ENCODE assay signal across 28 cellular contexts in genomic region chr7:130674456-130674855, GRCh38. TPM values are rescaled to one million over a fixed set of nuclear protein-coding genes. Genes with fewer than 3 reads are reported as not detected.
DNase-seq lines count a peak whose midpoint lies in the region; ATAC-seq, FAIRE-seq and TF ChIP-seq lines count a peak whose summit lies in the region.
"Had no signal": no experiment of that assay in that cellular context is flagged by ENCODE, and none has a peak within 500 bp of the region (broad histone marks: within the 10 kb centered on the region; RNA-seq: fewer than 3 reads in every experiment).

No MANE protein-coding gene starts in this region.

- H3K4me2 ChIP-seq in K562 (ENCODE audit: insufficient read depth, low read length), result no peak overlapping the region
- H3K4me2 ChIP-seq: BLaER1 had no signal

- H3K4me3 ChIP-seq in HEK293 (ENCODE audit: low read depth, low read length) (no peak overlapping the region), K562 (no peak overlapping the region)
- H3K4me3 ChIP-seq: BLaER1, GM12878 had no signal

- in situ Hi-C loops in K562 (cut with MboI), result no loop called here

- no peak for DNase-seq in K562 (ENCODE audit: extremely low read depth in 1 of 4, low spot score in 3 of 4)
- no peak for DNase-seq in cerebellar cortex (ENCODE audit: low spot score)
- no peak for DNase-seq in GOT3 (lab: John Stamatoyannopoulos, UW)
- DNase-seq: 8988T; ACHN; BE2C; C1 segment of cervical spinal cord; CD4-positive, alpha-beta memory T cell; CD4-positive, CD25-positive, alpha-beta regulatory T cell; CD8-positive, alpha-beta memory T cell; COR-L47; DMS 273 treated with DMSO at 0.1 percent for 48 hours; DMS153; DMS53; DMS79; DND-41; EL; GDM1 had no signal

- 3% methylated on average over 2 of the region's 2 CpGs for WGBS in K562 (ENCODE audit: insufficient coverage, low coverage, missing lambda C conversion rate)

- H2AFZ ChIP-seq in K562 (ENCODE audit: low read depth, low read length), result no peak overlapping the region

- no peak overlapping the region for H3K27ac ChIP-seq in HEK293 (ENCODE audit: extremely low read depth, low read depth, low read length)
- H3K27ac ChIP-seq in K562 (ENCODE audit: extremely low read depth, low read depth, low read length), result no peak overlapping the region
- H3K27ac ChIP-seq: BLaER1 had no signal

- H3K36me3 ChIP-seq in HEK293 (ENCODE audit: control insufficient read depth in 2 of 2, insufficient read depth in 1 of 2, low read length in 2 of 2) (no peaks in the 10 kb centered on the region), K562 (ENCODE audit: control insufficient read depth, insufficient read depth, low read length) (no peaks in the 10 kb centered on the region)
- H3K36me3 ChIP-seq: BE2C, BLaER1 had no signal

- H3K9me3 ChIP-seq in HEK293 (ENCODE audit: control insufficient read depth, insufficient read depth, low read depth, low read length), result no peaks in the 10 kb centered on the region
- H3K9me3 ChIP-seq in K562 (replicated peaks; ENCODE audit: control insufficient read depth, insufficient read depth, low read depth, low read length), result no peaks in the 10 kb centered on the region
- H3K9me3 ChIP-seq: BE2C, BLaER1 had no signal

- no peak for FAIRE-seq in K562 (lab: Jason Lieb, UNC)
- FAIRE-seq: GM12878, GM12892, GM18507 had no signal

- no peak for TF ChIP-seq EP300 in K562 (IDR thresholded peaks at IDR 0.05; ENCODE audit: low read length)

- ATAC-seq in K562, result no peak
- ATAC-seq: GM12878 had no signal

- no peak for TF ChIP-seq POLR2A in K562 (conservative IDR thresholded peaks at IDR 0.05)

- H3K9me1 ChIP-seq in K562 (ENCODE audit: control insufficient read depth, insufficient read depth, low read length), result no peaks in the 10 kb centered on the region

- no peaks in the 10 kb centered on the region for H3K79me2 ChIP-seq in K562 (ENCODE audit: control insufficient read depth, insufficient read depth, low read length)

- TF ChIP-seq RAD21 in K562 (CRISPR knock-in tag; conservative IDR thresholded peaks at IDR 0.05 in 1 of 2, IDR thresholded peaks at IDR 0.05 in 1 of 2), result no peak

- intact Hi-C loops in K562 (cut with micrococcal nuclease), result no loop called here

- TF ChIP-seq CTCF in HEK293 (tag by site-specific recombination; IDR thresholded peaks at IDR 0.05), result no peak
- TF ChIP-seq CTCF in K562 (IDR thresholded peaks at IDR 0.05 in 2 of 3, conservative IDR thresholded peaks at IDR 0.05 in 1 of 3; ENCODE audit: insufficient read depth in 2 of 3, low read depth in 1 of 3, low read length in 3 of 3), result no peak

- no peaks in the 10 kb centered on the region for H3K4me1 ChIP-seq in HEK293 (ENCODE audit: control insufficient read depth, insufficient read depth, low read length)
- peaks cover 0 to 2% of the 10 kb centered on the region in 2 experiments; a peak in 2 of 5 replicates for H3K4me1 ChIP-seq in K562 (replicated peaks in 1 of 2; ENCODE audit: control insufficient read depth in 2 of 2, insufficient read depth in 2 of 2, low read length in 2 of 2)
- H3K4me1 ChIP-seq: BE2C had no signal

- BruUV-seq in K562 (replicated peaks; lab: Mats Ljungman, UMichigan), result no TSS peak

- POLR2A ChIA-PET in HEK293 (lab: Yijun Ruan, JAX) (no interaction called here), K562 (lab: Yijun Ruan, JAX) (interaction anchor here (1.0 kb wide), 1 partner anchor 12 kb away, joined by 3 read pairs; no protein-coding TSS in a partner anchor)

- peaks cover 7 to 13% of the 10 kb centered on the region in 2 experiments; a peak in 3 of 5 replicates for H3K27me3 ChIP-seq in K562 (ENCODE audit: control insufficient read depth in 2 of 2, insufficient read depth in 2 of 2, low read length in 2 of 2)
- H3K27me3 ChIP-seq: BLaER1 had no signal

- H3K9ac ChIP-seq in K562 (ENCODE audit: insufficient read depth in 1 of 2, low read depth in 2 of 2, low read length in 2 of 2), result no peak overlapping the region
- H3K9ac ChIP-seq: BLaER1 had no signal

- CTCF ChIA-PET in HEK293 (lab: Yijun Ruan, JAX) (interaction anchor here (0.7 to 1.1 kb wide), 2 partner anchors 48 to 185 kb away, joined by 3 read pairs; no protein-coding TSS in a partner anchor), K562 (lab: Yijun Ruan, JAX; ENCODE audit: low intra/inter-chr PET ratio) (no interaction called here)

- H4K20me1 ChIP-seq in K562 (replicated peaks; ENCODE audit: control insufficient read depth, insufficient read depth, low read length), result no peaks in the 10 kb centered on the region
- H4K20me1 ChIP-seq: BLaER1 had no signal

TF ChIP-seq in HEK293, 187 proteins besides CTCF, POLR2A, EP300 and RAD21:
- TF ChIP-seq ZNF664 (tag by site-specific recombination; IDR thresholded peaks at IDR 0.05) (peak; percentile 73), GLI4 (tag by site-specific recombination; IDR thresholded peaks at IDR 0.05) (no peak)

TF ChIP-seq in K562, 482 proteins besides CTCF, POLR2A, EP300 and RAD21:
- TF ChIP-seq PHTF2 (CRISPR knock-in tag; IDR thresholded peaks at IDR 0.05), result no peak
- TF ChIP-seq BCOR (IDR thresholded peaks at IDR 0.05), result peak; percentile 43
- no peak for TF ChIP-seq ZNF436 (CRISPR knock-in tag; IDR thresholded peaks at IDR 0.05)
- peak; percentile 96 for TF ChIP-seq ZNF3 (CRISPR knock-in tag; IDR thresholded peaks at IDR 0.05)
- TF ChIP-seq ZNF224 (CRISPR knock-in tag; IDR thresholded peaks at IDR 0.05), result no peak
- TF ChIP-seq FOXK1 (CRISPR knock-in tag; IDR thresholded peaks at IDR 0.05; ENCODE audit: borderline replicate concordance), result no peak
- peak in 1 of 2 experiments; percentile 17; a peak in 1 of 4 replicates for TF ChIP-seq KDM1A (IDR thresholded peaks at IDR 0.05)
- TF ChIP-seq RBM25 (IDR thresholded peaks at IDR 0.05; ENCODE audit: low read depth, low read length, severe bottlenecking), result peak; percentile 71
- no peak for TF ChIP-seq MTF1 (CRISPR knock-in tag; IDR thresholded peaks at IDR 0.05; ENCODE audit: borderline replicate concordance)
- TF ChIP-seq NFIC (IDR thresholded peaks at IDR 0.05), result no peak

RNA-seq across cellular contexts. Expression of gene COPG2, which starts 5.9 kb away (rescaled TPM):
- total RNA-seq in K562 (2011; cell fraction: chromatin; rRNA removed; ENCODE audit: low replicate concordance), result 46.4 and 63.0 TPM in 2 replicates
- 30.0 and 31.3 TPM in 2 replicates for total RNA-seq in K562 (2011; cell fraction: nucleolus; rRNA removed)
- total RNA-seq in K562 (2011; cell fraction: nucleoplasm; rRNA removed), result 43.2 and 43.4 TPM in 2 replicates
- total RNA-seq in K562 (2014; rRNA removed) (25.5 and 27.3 TPM in 2 replicates), K562 (2014; rRNA removed; fragmentation: Illumina TruSeq; extraction: Trizol) (32.5 and 37.4 TPM in 2 replicates), K562 (2015; rRNA removed; fragmentation: Illumina TruSeq; extraction: Trizol) (28.5 and 28.7 TPM in 2 replicates), K562 (2021) (42.4 and 43.0 TPM in 2 replicates)
- polyA plus RNA-seq in K562 (2011; rRNA removed) (104 and 105 TPM in 2 replicates), K562 (2014; fragmentation: Illumina TruSeq; extraction: Trizol) (52.5 and 54.4 TPM in 2 replicates), K562 (2014; fragmentation: Nextera tagmentation; extraction: Ambion mirVana) (1 to 10 TPM; 6.6 to 9.0 TPM), K562 (2014; rRNA removed) (38.4 and 39.9 TPM in 2 replicates)
- 40.8 and 85.8 TPM in 2 replicates for polyA plus RNA-seq in K562 (2011; cell fraction: cytosol; rRNA removed)
- polyA plus RNA-seq in K562 (2011; cell fraction: nucleus; rRNA removed), result 23.4 and 45.2 TPM in 2 replicates
- polyA plus RNA-seq in K562 (2012), result 41.5 and 44.6 TPM in 2 replicates
- polyA minus RNA-seq in K562 (2011; rRNA and poly(A)+ RNA removed), result 161 and 193 TPM in 2 replicates
- 47.4 and 51.4 TPM in 2 replicates for polyA minus RNA-seq in K562 (2011; cell fraction: cytosol; rRNA and poly(A)+ RNA removed)
- polyA minus RNA-seq in K562 (2011; cell fraction: nucleus; rRNA and poly(A)+ RNA removed), result 17.8 and 51.9 TPM in 2 replicates

RNA-seq across cellular contexts. Expression of gene TSGA13, which starts 11.9 kb away (rescaled TPM):
- total RNA-seq in K562 (2011; cell fraction: chromatin; rRNA removed; ENCODE audit: low replicate concordance), result not detected in 2 replicates
- total RNA-seq in K562 (2011; cell fraction: nucleolus; rRNA removed), result not detected in 2 replicates
- not detected in 2 replicates for total RNA-seq in K562 (2011; cell fraction: nucleoplasm; rRNA removed)
- total RNA-seq in K562 (2014; rRNA removed) (0.08 TPM in 1 of 2 replicates, not detected in the other), K562 (2014; rRNA removed; fragmentation: Illumina TruSeq; extraction: Trizol) (not detected in 2 replicates), K562 (2015; rRNA removed; fragmentation: Illumina TruSeq; extraction: Trizol) (not detected in 2 replicates), K562 (2021) (not detected in 2 replicates)
- polyA plus RNA-seq in K562 (2011; rRNA removed) (not detected in 2 replicates), K562 (2014; fragmentation: Illumina TruSeq; extraction: Trizol) (not detected in 2 replicates), K562 (2014; fragmentation: Nextera tagmentation; extraction: Ambion mirVana) (not detected), K562 (2014; rRNA removed) (not detected in 2 replicates)
- not detected in 2 replicates for polyA plus RNA-seq in K562 (2011; cell fraction: cytosol; rRNA removed)
- polyA plus RNA-seq in K562 (2011; cell fraction: nucleus; rRNA removed), result not detected in 2 replicates
- polyA plus RNA-seq in K562 (2012), result not detected in 2 replicates
- polyA minus RNA-seq in K562 (2011; rRNA and poly(A)+ RNA removed), result not detected in 2 replicates
- not detected in 2 replicates for polyA minus RNA-seq in K562 (2011; cell fraction: cytosol; rRNA and poly(A)+ RNA removed)
- polyA minus RNA-seq in K562 (2011; cell fraction: nucleus; rRNA and poly(A)+ RNA removed), result not detected in 2 replicates
- total RNA-seq: A673; CD4-positive, alpha-beta memory T cell; CD4-positive, CD25-positive, alpha-beta regulatory T cell; CD8-positive, alpha-beta memory T cell; Daoy; G401; GM12878 had no signal
- polyA plus RNA-seq: AG04450; CD14-positive monocyte; CD4-positive, alpha-beta memory T cell; CD4-positive, CD25-positive, alpha-beta regulatory T cell; CD8-positive, alpha-beta memory T cell; GM12878 had no signal

RNA-seq across cellular contexts. Expression of gene KLF14, which starts 59.6 kb away (rescaled TPM):
- total RNA-seq in K562 (2011; cell fraction: chromatin; rRNA removed; ENCODE audit: low replicate concordance), result 0.35 and 0.37 TPM in 2 replicates
- 0.26 and 0.50 TPM in 2 replicates for total RNA-seq in K562 (2011; cell fraction: nucleolus; rRNA removed)
- 0.22 TPM in 1 of 2 replicates, not detected in the other for total RNA-seq in K562 (2011; cell fraction: nucleoplasm; rRNA removed)
- not detected in 2 replicates for total RNA-seq in K562 (2014; rRNA removed)
- 0.06 TPM in 1 of 2 replicates, not detected in the other for total RNA-seq in K562 (2014; rRNA removed; fragmentation: Illumina TruSeq; extraction: Trizol)
- not detected in 2 replicates for total RNA-seq in K562 (2015; rRNA removed; fragmentation: Illumina TruSeq; extraction: Trizol)
- total RNA-seq in K562 (2021), result not detected in 2 replicates
- polyA plus RNA-seq in K562 (2011; rRNA removed), result 0.03 TPM in 1 of 2 replicates, not detected in the other
- 0.01 TPM in 2 replicates for polyA plus RNA-seq in K562 (2011; cell fraction: cytosol; rRNA removed)
- 0.03 and 0.09 TPM in 2 replicates for polyA plus RNA-seq in K562 (2011; cell fraction: nucleus; rRNA removed)
- polyA plus RNA-seq in K562 (2012), result 0.03 TPM in 1 of 2 replicates, not detected in the other
- polyA plus RNA-seq in K562 (2014; fragmentation: Illumina TruSeq; extraction: Trizol), result not detected in 2 replicates
- not detected for polyA plus RNA-seq in K562 (2014; fragmentation: Nextera tagmentation; extraction: Ambion mirVana)
- not detected in 2 replicates for polyA plus RNA-seq in K562 (2014; rRNA removed)
- 0.07 TPM in 1 of 2 replicates, not detected in the other for polyA minus RNA-seq in K562 (2011; rRNA and poly(A)+ RNA removed)
- polyA minus RNA-seq in K562 (2011; cell fraction: cytosol; rRNA and poly(A)+ RNA removed), result not detected in 2 replicates
- 0.22 and 0.40 TPM in 2 replicates for polyA minus RNA-seq in K562 (2011; cell fraction: nucleus; rRNA and poly(A)+ RNA removed)
- total RNA-seq: A673; CD4-positive, alpha-beta memory T cell; CD4-positive, CD25-positive, alpha-beta regulatory T cell; CD8-positive, alpha-beta memory T cell; G401 had no signal
- polyA plus RNA-seq: AG04450; CD14-positive monocyte; CD4-positive, alpha-beta memory T cell; CD4-positive, CD25-positive, alpha-beta regulatory T cell; CD8-positive, alpha-beta memory T cell; GM12878 had no signal
